Comparison of ENCODE assay signal across 8 cellular contexts in genomic region chr1:15848143-15848928, GRCh38. TPM values are rescaled to one million over a fixed set of nuclear protein-coding genes. Genes with fewer than 3 reads are reported as not detected.
DNase-seq lines count a peak whose midpoint lies in the region; ATAC-seq and TF ChIP-seq lines count a peak whose summit lies in the region.

No MANE protein-coding gene starts in this region.

- DNase-seq in AG04449 (ENCODE audit: low read depth, low spot score) (no peak), HL-60 (ENCODE audit: low read depth in 1 of 2, low spot score in 1 of 2) (peak in 1 of 2 experiments; percentile 62), activated B cell treated with CpG ODN at 0.5 μM for 24 hours (peak; percentile 69), choroid plexus epithelial cell (ENCODE audit: low read depth) (no peak), lower leg skin (ENCODE audit: low spot score in 2 of 2) (peak; percentile 27 to 90), germinal center (ENCODE audit: low spot score) (no peak)
- peak in 2 of 3 experiments; percentile 13 to 41 for DNase-seq in stimulated activated CD4-positive, alpha-beta T cell treated with anti-CD3 and anti-CD28 coated beads, TNF-alpha, amount 100 ng/mL, for 24 hours (ENCODE audit: low read depth in 3 of 3)

- no peak for TF ChIP-seq POLR2A in lower leg skin (IDR thresholded peaks at IDR 0.05)

- peak overlapping the region; percentile 99 for H3K4me3 Mint-ChIP-seq in activated B cell treated with CpG ODN at 0.5 μM for 24 hours

- CTCF ChIA-PET in AG04449 (lab: Yijun Ruan, JAX) (interaction anchor here (0.6 to 2.6 kb wide), 7 partner anchors 11 to 146 kb away, joined by 3 to 7 read pairs (median 5); no protein-coding TSS in a partner anchor), activated B cell treated with CpG ODN at 0.5 μM for 24 hours (lab: Charles Lee) (interaction anchor here (1.4 to 2.0 kb wide), 3 partner anchors 10 to 32 kb away, joined by 3 to 11 read pairs (median 3); no protein-coding TSS in a partner anchor)

- H3K4me3 ChIP-seq in AG04449 (ENCODE audit: low read depth, low read length): peak overlapping the region; percentile 92
- H3K4me3 ChIP-seq in HL-60 (replicated peaks; ENCODE audit: insufficient read depth, low read length): peak overlapping the region; percentile 67
- peak overlapping the region; percentile 73 for H3K4me3 ChIP-seq in choroid plexus epithelial cell (ENCODE audit: low read depth, low read length)
- H3K4me3 ChIP-seq in lower leg skin (ENCODE audit: low read depth, poor library complexity, severe bottlenecking): peak overlapping the region; percentile 82

- H3K27me3 Mint-ChIP-seq in activated B cell treated with CpG ODN at 0.5 μM for 24 hours: no peaks in the 10 kb centered on the region

- no peak for TF ChIP-seq CTCF in AG04449 (IDR thresholded peaks at IDR 0.05; ENCODE audit: insufficient read depth, low read length, missing control alignments)
- no peak for TF ChIP-seq CTCF in HL-60 (IDR thresholded peaks at IDR 0.05; ENCODE audit: insufficient read depth, low read length)
- TF ChIP-seq CTCF in activated B cell treated with CpG ODN at 0.5 μM for 24 hours (IDR thresholded peaks at IDR 0.05): no peak
- TF ChIP-seq CTCF in choroid plexus epithelial cell (conservative IDR thresholded peaks at IDR 0.05; ENCODE audit: low read depth, low read length): no peak
- TF ChIP-seq CTCF in lower leg skin (IDR thresholded peaks at IDR 0.05): no peak

- H3K27me3 ChIP-seq in HL-60 (ENCODE audit: insufficient read depth, poor library complexity, severe bottlenecking): no peaks in the 10 kb centered on the region

- H3K27ac ChIP-seq in HL-60 (replicated peaks): peak overlapping the region; percentile 82

- intact Hi-C loops in activated B cell treated with CpG ODN at 0.5 μM for 24 hours (cut with micrococcal nuclease): loop anchor here (1.0 kb wide), 1 partner anchor 34 kb away; no protein-coding TSS in a partner anchor
- intact Hi-C loops in lower leg skin (cut with DNase I; ENCODE audit: low total_unique reads): no loop called here

- peaks cover 14% of the 10 kb centered on the region for H3K36me3 Mint-ChIP-seq in activated B cell treated with CpG ODN at 0.5 μM for 24 hours (ENCODE audit: low read depth)

- ATAC-seq in GM19395 (IDR thresholded peaks at IDR 0.05; ENCODE audit: unreplicated experiment) (peak; percentile 16), activated B cell treated with CpG ODN at 0.5 μM for 24 hours (ENCODE audit: low read depth) (peak; percentile 8)

- peak overlapping the region; percentile 97 for H3K27ac Mint-ChIP-seq in activated B cell treated with CpG ODN at 0.5 μM for 24 hours

- POLR2A ChIA-PET in AG04449 (lab: Yijun Ruan, JAX): interaction anchor here (0.8 to 1.6 kb wide), 4 partner anchors 12 to 59 kb away, joined by 3 to 10 read pairs (median 4); no protein-coding TSS in a partner anchor
- POLR2A ChIA-PET in activated B cell treated with CpG ODN at 0.5 μM for 24 hours (lab: Charles Lee): interaction anchor here (0.5 to 9.8 kb wide), 18 partner anchors 11 to 127 kb away, joined by 3 to 231 read pairs (median 11); partner anchors contain the start of gene ZBTB17

- peaks cover 67% of the 10 kb centered on the region for H3K4me1 Mint-ChIP-seq in activated B cell treated with CpG ODN at 0.5 μM for 24 hours

- no peaks in the 10 kb centered on the region for H3K9me3 Mint-ChIP-seq in activated B cell treated with CpG ODN at 0.5 μM for 24 hours

- WGBS in lower leg skin, 2 donors: 0 to 1% methylated on average over 32 to 57 of the region's 104 CpGs

RNA-seq across cellular contexts. Expression of gene SPEN, which starts 0.8 kb away (rescaled TPM):
- 116 and 123 TPM in 2 replicates for total RNA-seq in activated B cell treated with CpG ODN at 0.5 μM for 24 hours
- total RNA-seq in lower leg skin: 10 to 100 TPM; 41.4 to 63.6 (median 42.9) TPM

RNA-seq across cellular contexts. Expression of gene UQCRHL, which starts 40.9 kb away (rescaled TPM):
- 1.7 and 1.9 TPM in 2 replicates for total RNA-seq in activated B cell treated with CpG ODN at 0.5 μM for 24 hours
- 1 to 10 TPM in 2 of 4 donors, under 1 TPM in 2; 0.62 to 1.4 (median 0.94) TPM for total RNA-seq in lower leg skin

Comparison
In these comparisons a context has a peak if more than half of its experiments do, and no peak if none do; other contexts are left out.
1. DNase-seq: peak in activated B cell treated with CpG ODN at 0.5 μM for 24 hours (single experiment), lower leg skin (2 of 2) and stimulated activated CD4-positive, alpha-beta T cell treated with anti-CD3 and anti-CD28 coated beads, TNF-alpha, amount 100 ng/mL, for 24 hours (2 of 3); none in AG04449 (single experiment), choroid plexus epithelial cell (single experiment) and germinal center (single experiment).
2. Peak in every context shown above with its lines, with median percentiles within 50 percentile points of each other: H3K4me3 ChIP-seq.